Comparison of ENCODE assay signal across 1 cellular context in the genomic region with DNA sequence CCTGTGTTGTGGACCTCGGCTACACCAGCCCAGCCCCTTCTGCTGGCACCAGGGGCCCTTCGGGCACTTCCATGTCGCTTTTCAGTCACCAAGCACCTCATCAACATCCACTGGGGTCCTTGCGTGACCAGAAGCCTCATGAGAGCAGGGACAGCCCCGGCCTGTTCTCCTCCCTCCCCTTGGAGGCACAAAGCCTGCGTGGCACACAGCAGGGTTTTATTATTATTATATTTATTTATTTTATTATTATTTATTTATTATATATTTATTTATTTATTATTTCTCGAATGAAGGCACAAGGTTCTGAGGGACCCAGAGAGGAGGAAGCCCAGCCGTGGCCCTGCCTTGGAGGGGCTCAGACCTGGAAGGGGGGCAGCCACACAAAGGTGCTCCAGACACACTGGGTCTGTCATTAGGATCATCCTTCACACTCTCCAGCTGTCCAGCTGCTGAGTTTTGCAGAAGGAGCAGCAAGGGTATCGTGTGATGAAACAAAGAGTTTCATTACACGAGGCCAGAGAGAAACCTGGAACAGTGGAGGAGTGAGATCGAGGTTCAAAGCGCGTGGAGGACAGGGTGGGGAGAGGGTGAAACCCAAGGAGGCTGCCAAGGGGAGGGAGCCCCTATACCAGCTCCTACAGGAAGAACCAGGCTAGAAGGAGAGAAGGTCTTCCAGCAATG.
TF ChIP-seq lines count a peak whose summit lies in the region.

No MANE protein-coding gene starts in this region.

TF ChIP-seq in IMR-90, 13 proteins besides CTCF, POLR2A, EP300 and RAD21:
- no peak for TF ChIP-seq RFX5 (IDR thresholded peaks at IDR 0.05; ENCODE audit: low read depth, low read length)
- TF ChIP-seq BHLHE40 (IDR thresholded peaks at IDR 0.05; ENCODE audit: low read depth, low read length) = no peak
- TF ChIP-seq MAZ (IDR thresholded peaks at IDR 0.05; ENCODE audit: borderline replicate concordance, low read depth, low read length) = no peak
- TF ChIP-seq, protein P1, sequence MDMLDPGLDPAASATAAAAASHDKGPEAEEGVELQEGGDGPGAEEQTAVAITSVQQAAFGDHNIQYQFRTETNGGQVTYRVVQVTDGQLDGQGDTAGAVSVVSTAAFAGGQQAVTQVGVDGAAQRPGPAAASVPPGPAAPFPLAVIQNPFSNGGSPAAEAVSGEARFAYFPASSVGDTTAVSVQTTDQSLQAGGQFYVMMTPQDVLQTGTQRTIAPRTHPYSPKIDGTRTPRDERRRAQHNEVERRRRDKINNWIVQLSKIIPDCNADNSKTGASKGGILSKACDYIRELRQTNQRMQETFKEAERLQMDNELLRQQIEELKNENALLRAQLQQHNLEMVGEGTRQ (IDR thresholded peaks at IDR 0.05; ENCODE audit: low read depth, low read length) = no peak
- no peak for TF ChIP-seq RCOR1 (IDR thresholded peaks at IDR 0.05; ENCODE audit: insufficient replicate concordance, low read length)
- TF ChIP-seq, protein P2, sequence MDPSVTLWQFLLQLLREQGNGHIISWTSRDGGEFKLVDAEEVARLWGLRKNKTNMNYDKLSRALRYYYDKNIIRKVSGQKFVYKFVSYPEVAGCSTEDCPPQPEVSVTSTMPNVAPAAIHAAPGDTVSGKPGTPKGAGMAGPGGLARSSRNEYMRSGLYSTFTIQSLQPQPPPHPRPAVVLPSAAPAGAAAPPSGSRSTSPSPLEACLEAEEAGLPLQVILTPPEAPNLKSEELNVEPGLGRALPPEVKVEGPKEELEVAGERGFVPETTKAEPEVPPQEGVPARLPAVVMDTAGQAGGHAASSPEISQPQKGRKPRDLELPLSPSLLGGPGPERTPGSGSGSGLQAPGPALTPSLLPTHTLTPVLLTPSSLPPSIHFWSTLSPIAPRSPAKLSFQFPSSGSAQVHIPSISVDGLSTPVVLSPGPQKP (IDR thresholded peaks at IDR 0.05; ENCODE audit: borderline replicate concordance, low read depth, low read length) = no peak
